ENCODE assay signal across 13 cellular contexts in the genomic region with DNA sequence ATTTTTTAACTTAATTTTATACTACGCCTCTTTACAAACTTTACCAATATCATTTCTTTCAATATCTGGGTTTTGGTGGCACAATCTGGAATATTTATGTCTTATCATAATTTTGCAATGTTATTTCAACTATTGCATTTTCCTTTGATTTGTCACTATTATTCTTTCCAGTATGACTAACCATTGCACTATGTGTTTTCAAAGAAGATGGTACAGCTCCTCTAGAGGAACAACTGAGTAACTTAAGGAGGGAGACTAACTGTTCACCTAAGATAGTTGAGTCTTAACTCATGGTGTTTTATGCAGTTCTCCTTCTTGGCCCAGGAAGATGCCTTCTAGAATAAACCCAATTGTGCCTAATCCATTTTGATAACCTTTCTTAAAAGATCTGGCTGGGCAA.
DNase-seq lines count a peak whose midpoint lies in the region; ATAC-seq, FAIRE-seq and TF ChIP-seq lines count a peak whose summit lies in the region.
"Had no signal": no experiment of that assay in that cellular context is flagged by ENCODE, and none has a peak within 500 bp of the region (broad histone marks: within the 10 kb centered on the region; RNA-seq: fewer than 3 reads in every experiment).

No MANE protein-coding gene starts in this region.

- no peaks in the 10 kb centered on the region for H3K9me3 Mint-ChIP-seq in astrocyte (ENCODE audit: unreplicated experiment)
- H3K9me3 Mint-ChIP-seq: activated T-helper 17 cell treated with anti-CD3 and anti-CD28 coated beads, Interleukin-2, amount 50 U/mL, for 72 hours; T-helper 1 cell treated with Interleukin-12 subunit alpha and Interleukin-12 subunit beta and Interleukin-4 antibody, amounts not matched to agents 30 μg/mL and 1 μg/mL, for 36 hours had no signal

- no peak overlapping the region for H3K9ac ChIP-seq in astrocyte (ENCODE audit: low read length)

- no peak overlapping the region for H3K27ac ChIP-seq in cardiac muscle cell
- H3K27ac ChIP-seq in right atrium auricular region = no peak overlapping the region
- H3K27ac ChIP-seq in astrocyte (ENCODE audit: low read depth, low read length) = no peak overlapping the region
- no peak overlapping the region for H3K27ac ChIP-seq in effector memory CD4-positive, alpha-beta T cell (ENCODE audit: insufficient read depth, low read length, poor library complexity, severe bottlenecking)
- H3K27ac ChIP-seq: esophagus muscularis mucosa had no signal

- peak in 1 of 2 donors; percentile 70 for DNase-seq in cardiac muscle cell (ENCODE audit: low read depth in 1 of 2, low spot score in 1 of 2)
- no peak for DNase-seq in right atrium auricular region (ENCODE audit: low spot score)
- peak; percentile 40 for DNase-seq in astrocyte (ENCODE audit: low read depth)
- peak; percentile 14 for DNase-seq in fibroblast of the conjunctiva (ENCODE audit: low read depth)
- DNase-seq in effector memory CD4-positive, alpha-beta T cell = no peak
- no peak for DNase-seq in GM12892 (ENCODE audit: insufficient read length)
- no peak for DNase-seq in retina
- DNase-seq: 8988T; activated CD4-positive, alpha-beta T cell treated with anti-CD3 and anti-CD28 coated beads, Interleukin-2, amount 50 U/mL, for 1 hour had no signal

- H3K79me2 ChIP-seq in astrocyte (ENCODE audit: insufficient read depth, low read length) = no peaks in the 10 kb centered on the region

- H3K4me2 ChIP-seq in astrocyte (ENCODE audit: low read length) = no peak overlapping the region

- TF ChIP-seq POLR2A in GM12892 (IDR thresholded peaks at IDR 0.05; ENCODE audit: low read depth, low read length) = no peak

- H3K4me1 ChIP-seq in cardiac muscle cell (ENCODE audit: low read depth) (no peaks in the 10 kb centered on the region), right atrium auricular region (no peaks in the 10 kb centered on the region), astrocyte (ENCODE audit: insufficient read depth, low read length) (no peaks in the 10 kb centered on the region)
- no peaks in the 10 kb centered on the region for H3K4me1 ChIP-seq in effector memory CD4-positive, alpha-beta T cell (ENCODE audit: control insufficient read depth, insufficient read depth, low read length, poor library complexity, severe bottlenecking)
- H3K4me1 ChIP-seq: esophagus muscularis mucosa had no signal

- no peaks in the 10 kb centered on the region for H4K20me1 ChIP-seq in astrocyte (ENCODE audit: insufficient read depth, low read length)

- no peaks in the 10 kb centered on the region for H3K36me3 ChIP-seq in cardiac muscle cell
- no peaks in the 10 kb centered on the region for H3K36me3 ChIP-seq in right atrium auricular region
- no peaks in the 10 kb centered on the region for H3K36me3 ChIP-seq in astrocyte (ENCODE audit: insufficient read depth, low read length)
- no peaks in the 10 kb centered on the region for H3K36me3 ChIP-seq in effector memory CD4-positive, alpha-beta T cell (ENCODE audit: control insufficient read depth, insufficient read depth, low read length)
- H3K36me3 ChIP-seq: esophagus muscularis mucosa had no signal

- H3K27ac Mint-ChIP-seq in astrocyte (ENCODE audit: unreplicated experiment) = no peak overlapping the region
- H3K27ac Mint-ChIP-seq: activated T-helper 17 cell treated with anti-CD3 and anti-CD28 coated beads, Interleukin-2, amount 50 U/mL, for 72 hours; T-helper 1 cell treated with Interleukin-12 subunit alpha and Interleukin-12 subunit beta and Interleukin-4 antibody, amounts not matched to agents 30 μg/mL and 1 μg/mL, for 36 hours had no signal

- H3K27me3 Mint-ChIP-seq in astrocyte (ENCODE audit: low read depth, unreplicated experiment) = no peaks in the 10 kb centered on the region
- H3K27me3 Mint-ChIP-seq: activated T-helper 17 cell treated with anti-CD3 and anti-CD28 coated beads, Interleukin-2, amount 50 U/mL, for 72 hours had no signal

- H3K4me3 Mint-ChIP-seq in astrocyte (ENCODE audit: unreplicated experiment) = no peak overlapping the region
- H3K4me3 Mint-ChIP-seq: activated T-helper 17 cell treated with anti-CD3 and anti-CD28 coated beads, Interleukin-2, amount 50 U/mL, for 72 hours; T-helper 1 cell treated with Interleukin-12 subunit alpha and Interleukin-12 subunit beta and Interleukin-4 antibody, amounts not matched to agents 30 μg/mL and 1 μg/mL, for 36 hours had no signal

- peaks cover 8% of the 10 kb centered on the region for H3K4me1 Mint-ChIP-seq in astrocyte (ENCODE audit: low read depth, unreplicated experiment)
- H3K4me1 Mint-ChIP-seq: activated T-helper 17 cell treated with anti-CD3 and anti-CD28 coated beads, Interleukin-2, amount 50 U/mL, for 72 hours had no signal

- H3K9me3 ChIP-seq in cardiac muscle cell (ENCODE audit: low read depth) (no peaks in the 10 kb centered on the region), right atrium auricular region (no peaks in the 10 kb centered on the region), astrocyte (ENCODE audit: insufficient read depth, low read depth, low read length) (no peaks in the 10 kb centered on the region)
- no peaks in the 10 kb centered on the region for H3K9me3 ChIP-seq in effector memory CD4-positive, alpha-beta T cell (ENCODE audit: control insufficient read depth, low read length)
- H3K9me3 ChIP-seq: esophagus muscularis mucosa had no signal

- ATAC-seq in HG03354 (IDR thresholded peaks at IDR 0.05; ENCODE audit: poor library complexity, severe bottlenecking, unreplicated experiment) = no peak
- ATAC-seq: activated T-helper 17 cell treated with anti-CD3 and anti-CD28 coated beads, Interleukin-2, amount 50 U/mL, for 72 hours had no signal

- H3K27me3 ChIP-seq in cardiac muscle cell = no peaks in the 10 kb centered on the region
- no peaks in the 10 kb centered on the region for H3K27me3 ChIP-seq in right atrium auricular region
- H3K27me3 ChIP-seq in astrocyte (ENCODE audit: insufficient read depth, low read length) = no peaks in the 10 kb centered on the region
- H3K27me3 ChIP-seq in effector memory CD4-positive, alpha-beta T cell (replicated peaks; ENCODE audit: control insufficient read depth, insufficient read depth, low read length, poor library complexity, severe bottlenecking) = no peaks in the 10 kb centered on the region
- H3K27me3 ChIP-seq: esophagus muscularis mucosa had no signal

- no peaks in the 10 kb centered on the region for H3K36me3 Mint-ChIP-seq in astrocyte (ENCODE audit: low read depth, unreplicated experiment)

- no peak overlapping the region for H2AFZ ChIP-seq in astrocyte (ENCODE audit: low read depth, low read length)

- FAIRE-seq in astrocyte (lab: Jason Lieb, UNC) (no peak), GM12892 (lab: Jason Lieb, UNC) (no peak)

- TF ChIP-seq CTCF in cardiac muscle cell (IDR thresholded peaks at IDR 0.05; ENCODE audit: low read depth, low read length) = peak; percentile 45
- TF ChIP-seq CTCF in right atrium auricular region (IDR thresholded peaks at IDR 0.05) = no peak
- peak; percentile 38 for TF ChIP-seq CTCF in astrocyte (IDR thresholded peaks at IDR 0.05; ENCODE audit: insufficient read depth, low read depth, low read length)

- H3K4me3 ChIP-seq in cardiac muscle cell (no peak overlapping the region), right atrium auricular region (no peak overlapping the region), astrocyte (ENCODE audit: insufficient read depth, low read depth, low read length) (no peak overlapping the region)
- H3K4me3 ChIP-seq in effector memory CD4-positive, alpha-beta T cell (ENCODE audit: insufficient read depth, low read depth, low read length, poor library complexity, severe bottlenecking) = no peak overlapping the region
- H3K4me3 ChIP-seq: esophagus muscularis mucosa had no signal

Comparison
In these comparisons a context has a peak if more than half of its experiments do, and no peak if none do; other contexts are left out.
1. CTCF ChIP-seq: peak in cardiac muscle cell (single experiment) and astrocyte (single experiment); none in right atrium auricular region (0 of 2).
2. DNase-seq: peak in astrocyte (single experiment) and fibroblast of the conjunctiva (single experiment); none in right atrium auricular region (single experiment), effector memory CD4-positive, alpha-beta T cell (0 of 3), GM12892 (single experiment) and retina (single experiment).